Comparison of ENCODE assay signal across 14 cellular contexts in genomic region chr6:40536442-40536841, GRCh38. TPM values are rescaled to one million over a fixed set of nuclear protein-coding genes. Genes with fewer than 3 reads are reported as not detected.
DNase-seq lines count a peak whose midpoint lies in the region; ATAC-seq and TF ChIP-seq lines count a peak whose summit lies in the region.
"Had no signal": no experiment of that assay in that cellular context is flagged by ENCODE, and none has a peak within 500 bp of the region (broad histone marks: within the 10 kb centered on the region; RNA-seq: fewer than 3 reads in every experiment).

No MANE protein-coding gene starts in this region.

- no peaks in the 10 kb centered on the region for H4K20me1 ChIP-seq in GM23338 (replicated peaks; ENCODE audit: insufficient read depth)

- H3K4me1 Mint-ChIP-seq in GM23338: peaks cover 38% of the 10 kb centered on the region
- peaks cover 2% of the 10 kb centered on the region for H3K4me1 Mint-ChIP-seq in T-helper 17 cell
- H3K4me1 Mint-ChIP-seq: CD8-positive, alpha-beta memory T cell had no signal

- H3K4me3 Mint-ChIP-seq in GM23338: no peak overlapping the region
- H3K4me3 Mint-ChIP-seq in T-helper 17 cell: no peak overlapping the region
- H3K4me3 Mint-ChIP-seq: activated naive CD4-positive, alpha-beta T cell treated with anti-CD3 and anti-CD28 coated beads, Interleukin-2, amount 50 U/mL, for 24 hours; CD8-positive, alpha-beta memory T cell had no signal

- peaks cover 21% of the 10 kb centered on the region for H3K27me3 Mint-ChIP-seq in GM23338 (ENCODE audit: insufficient read depth, low read depth, poor library complexity)
- H3K27me3 Mint-ChIP-seq in T-helper 17 cell: peaks cover 33% of the 10 kb centered on the region
- H3K27me3 Mint-ChIP-seq: activated naive CD4-positive, alpha-beta T cell treated with anti-CD3 and anti-CD28 coated beads, Interleukin-2, amount 50 U/mL, for 24 hours had no signal

- no peaks in the 10 kb centered on the region for H3K9me3 Mint-ChIP-seq in GM23338
- H3K9me3 Mint-ChIP-seq: activated naive CD4-positive, alpha-beta T cell treated with anti-CD3 and anti-CD28 coated beads, Interleukin-2, amount 50 U/mL, for 24 hours; CD8-positive, alpha-beta memory T cell had no signal

- H3K36me3 ChIP-seq in GM23338 (ENCODE audit: insufficient read depth): no peaks in the 10 kb centered on the region

- no peaks in the 10 kb centered on the region for H3K9me3 ChIP-seq in T-helper 17 cell (ENCODE audit: control insufficient read depth, low read length, poor library complexity, severe bottlenecking)

- DNase-seq in AG04449 (ENCODE audit: low read depth, low spot score) (no peak), GM23338 (ENCODE audit: low spot score) (peak; percentile 76), left kidney (ENCODE audit: low read depth, low spot score) (peak; percentile 53), T-helper 17 cell (no peak), activated gamma-delta T cell treated with Interleukin-2 at 50 U/mL for 16 hours (no peak), KBM-7 (no peak)
- DNase-seq: CD8-positive, alpha-beta memory T cell; foreskin melanocyte; NCI-H2107; T-helper 9 cell had no signal

- H3K27ac ChIP-seq in GM23338 (ENCODE audit: low read depth) (no peak overlapping the region), VCaP (no peak overlapping the region)
- H3K27ac ChIP-seq: coronary artery had no signal

- TF ChIP-seq CTCF in AG04449 (IDR thresholded peaks at IDR 0.05; ENCODE audit: insufficient read depth, low read length, missing control alignments): peak; percentile 28
- TF ChIP-seq CTCF in GM23338 (conservative IDR thresholded peaks at IDR 0.05; ENCODE audit: low read depth in 2 of 2): peak; percentile 46 to 66
- peak; percentile 32; the same call in 1 of the 2 replicates for TF ChIP-seq CTCF in VCaP (conservative IDR thresholded peaks at IDR 0.05)

- H3K4me3 ChIP-seq in AG04449 (ENCODE audit: low read depth, low read length): no peak overlapping the region
- H3K4me3 ChIP-seq in GM23338: no peak overlapping the region
- H3K4me3 ChIP-seq: coronary artery had no signal

- in situ Hi-C loops in KBM-7 (cut with MboI; ENCODE audit: low pct_unique_long_range_greater_than_20kb, low sequenced_read_pairs): no loop called here

- no peak overlapping the region for H3K27ac Mint-ChIP-seq in GM23338
- H3K27ac Mint-ChIP-seq in T-helper 17 cell: no peak overlapping the region
- H3K27ac Mint-ChIP-seq: activated naive CD4-positive, alpha-beta T cell treated with anti-CD3 and anti-CD28 coated beads, Interleukin-2, amount 50 U/mL, for 24 hours; CD8-positive, alpha-beta memory T cell had no signal

- no peaks in the 10 kb centered on the region for H3F3A ChIP-seq in GM23338 (replicated peaks; ENCODE audit: low read depth)

- no peak overlapping the region for H2AFZ ChIP-seq in GM23338

- H3K36me3 Mint-ChIP-seq in GM23338 (ENCODE audit: low read depth) (0 out of 3 replicates have a peak, but pooled peaks cover 3% of the 10 kb centered on the region), T-helper 17 cell (ENCODE audit: low read depth) (peaks cover 2% of the 10 kb centered on the region)
- H3K36me3 Mint-ChIP-seq: activated naive CD4-positive, alpha-beta T cell treated with anti-CD3 and anti-CD28 coated beads, Interleukin-2, amount 50 U/mL, for 24 hours had no signal

- H3K4me2 ChIP-seq in GM23338: no peak overlapping the region

- no peaks in the 10 kb centered on the region for H3K79me2 ChIP-seq in GM23338 (replicated peaks; ENCODE audit: insufficient read depth)

- peaks cover 18% of the 10 kb centered on the region for H3K4me1 ChIP-seq in GM23338 (ENCODE audit: insufficient read depth)

- no peaks in the 10 kb centered on the region for H3K9me2 ChIP-seq in GM23338 (ENCODE audit: insufficient read depth)

- ATAC-seq in GM23338 (peak; percentile 89), T-helper 17 cell (no peak), GM19455 (IDR thresholded peaks at IDR 0.05; ENCODE audit: unreplicated experiment) (no peak)

- POLR2A ChIA-PET in AG04449 (lab: Yijun Ruan, JAX): no interaction called here

- H3K27me3 ChIP-seq in GM23338 (ENCODE audit: insufficient read depth): no peaks in the 10 kb centered on the region

- CTCF ChIA-PET in AG04449 (lab: Yijun Ruan, JAX): interaction anchor here (1.4 kb wide), 1 partner anchor 312 kb away, joined by 3 read pairs; no protein-coding TSS in a partner anchor

TF ChIP-seq in GM23338, 12 proteins besides CTCF, POLR2A, EP300 and RAD21:
- TF ChIP-seq CREB1 (CRISPR knock-in tag; IDR thresholded peaks at IDR 0.05; ENCODE audit: low read depth): no peak
- TF ChIP-seq, protein P1, sequence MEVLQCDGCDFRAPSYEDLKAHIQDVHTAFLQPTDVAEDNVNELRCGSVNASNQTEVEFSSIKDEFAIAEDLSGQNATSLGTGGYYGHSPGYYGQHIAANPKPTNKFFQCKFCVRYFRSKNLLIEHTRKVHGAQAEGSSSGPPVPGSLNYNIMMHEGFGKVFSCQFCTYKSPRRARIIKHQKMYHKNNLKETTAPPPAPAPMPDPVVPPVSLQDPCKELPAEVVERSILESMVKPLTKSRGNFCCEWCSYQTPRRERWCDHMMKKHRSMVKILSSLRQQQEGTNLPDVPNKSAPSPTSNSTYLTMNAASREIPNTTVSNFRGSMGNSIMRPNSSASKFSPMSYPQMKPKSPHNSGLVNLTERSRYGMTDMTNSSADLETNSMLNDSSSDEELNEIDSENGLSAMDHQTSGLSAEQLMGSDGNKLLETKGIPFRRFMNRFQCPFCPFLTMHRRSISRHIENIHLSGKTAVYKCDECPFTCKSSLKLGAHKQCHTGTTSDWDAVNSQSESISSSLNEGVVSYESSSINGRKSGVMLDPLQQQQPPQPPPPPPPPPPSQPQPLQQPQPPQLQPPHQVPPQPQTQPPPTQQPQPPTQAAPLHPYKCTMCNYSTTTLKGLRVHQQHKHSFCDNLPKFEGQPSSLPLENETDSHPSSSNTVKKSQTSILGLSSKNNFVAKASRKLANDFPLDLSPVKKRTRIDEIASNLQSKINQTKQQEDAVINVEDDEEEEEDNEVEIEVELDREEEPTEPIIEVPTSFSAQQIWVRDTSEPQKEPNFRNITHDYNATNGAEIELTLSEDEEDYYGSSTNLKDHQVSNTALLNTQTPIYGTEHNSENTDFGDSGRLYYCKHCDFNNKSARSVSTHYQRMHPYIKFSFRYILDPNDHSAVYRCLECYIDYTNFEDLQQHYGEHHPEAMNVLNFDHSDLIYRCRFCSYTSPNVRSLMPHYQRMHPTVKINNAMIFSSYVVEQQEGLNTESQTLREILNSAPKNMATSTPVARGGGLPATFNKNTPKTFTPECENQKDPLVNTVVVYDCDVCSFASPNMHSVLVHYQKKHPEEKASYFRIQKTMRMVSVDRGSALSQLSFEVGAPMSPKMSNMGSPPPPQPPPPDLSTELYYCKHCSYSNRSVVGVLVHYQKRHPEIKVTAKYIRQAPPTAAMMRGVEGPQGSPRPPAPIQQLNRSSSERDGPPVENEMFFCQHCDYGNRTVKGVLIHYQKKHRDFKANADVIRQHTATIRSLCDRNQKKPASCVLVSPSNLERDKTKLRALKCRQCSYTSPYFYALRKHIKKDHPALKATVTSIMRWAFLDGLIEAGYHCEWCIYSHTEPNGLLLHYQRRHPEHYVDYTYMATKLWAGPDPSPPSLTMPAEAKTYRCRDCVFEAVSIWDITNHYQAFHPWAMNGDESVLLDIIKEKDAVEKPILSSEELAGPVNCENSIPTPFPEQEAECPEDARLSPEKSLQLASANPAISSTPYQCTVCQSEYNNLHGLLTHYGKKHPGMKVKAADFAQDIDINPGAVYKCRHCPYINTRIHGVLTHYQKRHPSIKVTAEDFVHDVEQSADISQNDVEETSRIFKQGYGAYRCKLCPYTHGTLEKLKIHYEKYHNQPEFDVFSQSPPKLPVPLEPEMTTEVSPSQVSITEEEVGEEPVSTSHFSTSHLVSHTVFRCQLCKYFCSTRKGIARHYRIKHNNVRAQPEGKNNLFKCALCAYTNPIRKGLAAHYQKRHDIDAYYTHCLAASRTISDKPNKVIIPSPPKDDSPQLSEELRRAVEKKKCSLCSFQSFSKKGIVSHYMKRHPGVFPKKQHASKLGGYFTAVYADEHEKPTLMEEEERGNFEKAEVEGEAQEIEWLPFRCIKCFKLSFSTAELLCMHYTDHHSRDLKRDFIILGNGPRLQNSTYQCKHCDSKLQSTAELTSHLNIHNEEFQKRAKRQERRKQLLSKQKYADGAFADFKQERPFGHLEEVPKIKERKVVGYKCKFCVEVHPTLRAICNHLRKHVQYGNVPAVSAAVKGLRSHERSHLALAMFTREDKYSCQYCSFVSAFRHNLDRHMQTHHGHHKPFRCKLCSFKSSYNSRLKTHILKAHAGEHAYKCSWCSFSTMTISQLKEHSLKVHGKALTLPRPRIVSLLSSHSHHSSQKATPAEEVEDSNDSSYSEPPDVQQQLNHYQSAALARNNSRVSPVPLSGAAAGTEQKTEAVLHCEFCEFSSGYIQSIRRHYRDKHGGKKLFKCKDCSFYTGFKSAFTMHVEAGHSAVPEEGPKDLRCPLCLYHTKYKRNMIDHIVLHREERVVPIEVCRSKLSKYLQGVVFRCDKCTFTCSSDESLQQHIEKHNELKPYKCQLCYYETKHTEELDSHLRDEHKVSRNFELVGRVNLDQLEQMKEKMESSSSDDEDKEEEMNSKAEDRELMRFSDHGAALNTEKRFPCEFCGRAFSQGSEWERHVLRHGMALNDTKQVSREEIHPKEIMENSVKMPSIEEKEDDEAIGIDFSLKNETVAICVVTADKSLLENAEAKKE (CRISPR knock-in tag; IDR thresholded peaks at IDR 0.05): 0 out of 2 replicates have a peak, but pooled peaks have one; percentile 41

RNA-seq across cellular contexts. Expression of gene LRFN2, which starts 50.7 kb away (rescaled TPM):
- total RNA-seq in GM23338 (2014; rRNA removed; shearing (Covaris generic)): 2.5 and 2.6 TPM in 2 replicates
- polyA plus RNA-seq in GM23338 (2016; fragmentation: Nextera tagmentation; extraction: Ambion mirVana): 0.29 and 0.83 TPM in 2 replicates
- under 1 TPM in 1 of 2 donors, not detected in 1; 0.20 TPM for total RNA-seq in T-helper 17 cell
- total RNA-seq: CD8-positive, alpha-beta memory T cell had no signal

Comparison
In these comparisons a context has a peak if more than half of its experiments do, and no peak if none do; other contexts are left out.
1. DNase-seq: peak in GM23338 (single experiment) and left kidney (single experiment); none in AG04449 (single experiment), T-helper 17 cell (0 of 3), activated gamma-delta T cell treated with Interleukin-2 at 50 U/mL for 16 hours (single experiment) and KBM-7 (single experiment).
2. Peak in every context shown above with its lines, with median percentiles within 50 percentile points of each other: CTCF ChIP-seq.